Comparison of ENCODE assay signal across 1 cellular context in genomic region chr2:239298126-239298804, GRCh38.
TF ChIP-seq lines count a peak whose summit lies in the region.

No MANE protein-coding gene starts in this region.

TF ChIP-seq in H1, 55 proteins besides CTCF, POLR2A, EP300 and RAD21 (continued from another document):
- TF ChIP-seq CHD7 (IDR thresholded peaks at IDR 0.05; ENCODE audit: insufficient replicate concordance, low read length) = no peak
